In the genomic region with DNA sequence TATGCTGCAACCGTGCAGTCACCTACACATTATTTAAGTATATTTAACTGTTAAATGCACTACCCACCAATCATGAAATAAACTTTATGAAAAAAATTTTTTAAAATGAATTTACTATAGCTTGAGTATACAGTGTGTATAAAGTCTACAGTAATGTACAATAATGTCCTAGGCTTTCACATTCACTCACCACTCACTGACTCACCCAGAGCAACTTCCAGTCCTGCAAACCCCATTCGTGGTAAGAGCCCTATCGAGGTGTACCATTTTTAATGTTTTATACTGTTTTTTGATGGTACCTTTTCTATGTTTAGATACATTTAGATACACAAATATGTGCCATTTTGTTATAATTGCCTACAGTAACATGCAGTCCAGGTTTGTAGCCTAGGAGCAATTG, we compare ENCODE assay signal across 24 cellular contexts. TPM values are rescaled to one million over a fixed set of nuclear protein-coding genes. Genes with fewer than 3 reads are reported as not detected.
"Had no signal": no experiment of that assay in that cellular context is flagged by ENCODE, and none has a peak within 500 bp of the region (broad histone marks: within the 10 kb centered on the region; RNA-seq: fewer than 3 reads in every experiment).

No MANE protein-coding gene starts in this region.

- H3K9me3 ChIP-seq: gastroesophageal sphincter, mucosa of descending colon, right atrium auricular region, SK-N-SH, tibial nerve had no signal

- H3K27me3 ChIP-seq: gastroesophageal sphincter, right atrium auricular region, tibial nerve had no signal

- H3K4me3 ChIP-seq: gastroesophageal sphincter, mucosa of descending colon, right atrium auricular region, smooth muscle cell, tibial nerve had no signal

- H3K9ac ChIP-seq: parathyroid adenoma, SK-N-SH had no signal

- DNase-seq: activated CD4-positive, CD25-positive, alpha-beta regulatory T cell treated with anti-CD3 and anti-CD28 coated beads, Interleukin-2, amount 50 U/mL, for 72 hours; activated gamma-delta T cell; activated naive CD4-positive, alpha-beta T cell treated with anti-CD3 and anti-CD28 coated beads, Interleukin-2, amount 10 ng/mL, durations not matched to agents 7 days and 5 days; activated naive CD8-positive, alpha-beta T cell treated with anti-CD3 and anti-CD28 coated beads, Interleukin-2, amount 50 U/mL, for 24 hours; amygdala; caudate nucleus; cortex of kidney; effector memory CD8-positive, alpha-beta T cell; erythroblast; head of caudate nucleus; hippocampal formation; left cardiac atrium; left ventricle myocardium superior; mucosa of descending colon; nucleus accumbens; SK-N-SH; SW 1271; T-helper 2 cell had no signal

- H3K27me3 Mint-ChIP-seq: activated naive CD4-positive, alpha-beta T cell treated with anti-CD3 and anti-CD28 coated beads, Interleukin-2, amount 10 ng/mL, durations not matched to agents 7 days and 5 days; activated naive CD8-positive, alpha-beta T cell treated with anti-CD3 and anti-CD28 coated beads, Interleukin-2, amount 50 U/mL, for 24 hours; effector memory CD8-positive, alpha-beta T cell had no signal

- ATAC-seq: activated naive CD8-positive, alpha-beta T cell treated with anti-CD3 and anti-CD28 coated beads, Interleukin-2, amount 50 U/mL, for 24 hours; effector memory CD8-positive, alpha-beta T cell; gastroesophageal sphincter; left cardiac atrium; left ventricle myocardium superior; mucosa of descending colon had no signal

- H3K36me3 ChIP-seq: gastroesophageal sphincter, right atrium auricular region, tibial nerve had no signal

- H3K4me1 ChIP-seq: gastroesophageal sphincter, parathyroid adenoma, right atrium auricular region, tibial nerve had no signal

- H3K27ac Mint-ChIP-seq: activated naive CD4-positive, alpha-beta T cell treated with anti-CD3 and anti-CD28 coated beads, Interleukin-2, amount 10 ng/mL, durations not matched to agents 7 days and 5 days; activated naive CD8-positive, alpha-beta T cell treated with anti-CD3 and anti-CD28 coated beads, Interleukin-2, amount 50 U/mL, for 24 hours; activated T-helper 1 cell treated with anti-CD3 and anti-CD28 coated beads, Interleukin-12 subunit alpha, Interleukin-12 subunit beta, Interleukin-2, Interleukin-4 antibody, amounts not matched to agents 30 ng/mL and 10 ng/mL and 1 ng/mL, durations not matched to agents 14 hours and 24 hours and 36 hours had no signal

- H3K4me2 ChIP-seq: SK-N-SH, smooth muscle cell had no signal

- H2AFZ ChIP-seq: parathyroid adenoma had no signal

- H3K9me3 Mint-ChIP-seq: activated naive CD8-positive, alpha-beta T cell treated with anti-CD3 and anti-CD28 coated beads, Interleukin-2, amount 50 U/mL, for 24 hours; activated T-helper 1 cell treated with anti-CD3 and anti-CD28 coated beads, Interleukin-12 subunit alpha, Interleukin-12 subunit beta, Interleukin-2, Interleukin-4 antibody, amounts not matched to agents 30 ng/mL and 10 ng/mL and 1 ng/mL, durations not matched to agents 14 hours and 24 hours and 36 hours; effector memory CD8-positive, alpha-beta T cell had no signal

- H3K27ac ChIP-seq: gastroesophageal sphincter, parathyroid adenoma, right atrium auricular region, tibial nerve had no signal

- H3K79me2 ChIP-seq: parathyroid adenoma had no signal

- H3K4me3 Mint-ChIP-seq: activated naive CD4-positive, alpha-beta T cell treated with anti-CD3 and anti-CD28 coated beads, Interleukin-2, amount 10 ng/mL, durations not matched to agents 7 days and 5 days; activated naive CD8-positive, alpha-beta T cell treated with anti-CD3 and anti-CD28 coated beads, Interleukin-2, amount 50 U/mL, for 24 hours; activated T-helper 1 cell treated with anti-CD3 and anti-CD28 coated beads, Interleukin-12 subunit alpha, Interleukin-12 subunit beta, Interleukin-2, Interleukin-4 antibody, amounts not matched to agents 30 ng/mL and 10 ng/mL and 1 ng/mL, durations not matched to agents 14 hours and 24 hours and 36 hours; effector memory CD8-positive, alpha-beta T cell had no signal

RNA-seq across cellular contexts. Expression of a gene that starts 48.1 kb away (rescaled TPM):
- polyA plus RNA-seq: smooth muscle cell had no signal
